ENCODE assay signal across 8 cellular contexts in genomic region chr5:181181650-181182565, GRCh38. TPM values are rescaled to one million over a fixed set of nuclear protein-coding genes. Genes with fewer than 3 reads are reported as not detected.
A peak's percentile ranks its signal among the peaks of the same experiment; 100 is the strongest.
DNase-seq lines count a peak whose midpoint lies in the region; ATAC-seq, FAIRE-seq and TF ChIP-seq lines count a peak whose summit lies in the region.

No MANE protein-coding gene starts in this region.

- H3K27ac ChIP-seq in brain microvascular endothelial cell (no peak overlapping the region), liver (ENCODE audit: low read depth in 1 of 2, low read length in 2 of 2) (no peak overlapping the region)

- TF ChIP-seq CTCF in GM13976 (IDR thresholded peaks at IDR 0.05; ENCODE audit: borderline replicate concordance, control extremely low read depth, extremely low read depth, insufficient read depth, missing control alignments) (peak; percentile 79), brain microvascular endothelial cell (IDR thresholded peaks at IDR 0.05; ENCODE audit: low read depth, low read length, missing control alignments) (peak; percentile 86), liver (IDR thresholded peaks at IDR 0.05; ENCODE audit: low read depth, low read length, missing input control) (peak; percentile 70)

- H3K9ac ChIP-seq in liver (ENCODE audit: low read depth in 1 of 2, low read length in 2 of 2), result no peak overlapping the region

- peak; percentile 92 to 94 for TF ChIP-seq RAD21 in liver (IDR thresholded peaks at IDR 0.05)

- WGBS in liver, result 41% methylated on average over 25 of the region's 25 CpGs

- DNase-seq in GM13976 (ENCODE audit: low spot score) (peak; percentile 77), RPMI7951 (ENCODE audit: low read depth) (peak; percentile 74), brain microvascular endothelial cell (no peak), urothelium cell line (ENCODE audit: low spot score) (peak; percentile 66), germinal center (ENCODE audit: low spot score) (no peak), midbrain (lab: John Stamatoyannopoulos, UW) (no peak)

- H3K4me3 ChIP-seq in brain microvascular endothelial cell (ENCODE audit: low read depth, low read length) (no peak overlapping the region), liver (ENCODE audit: low read depth in 1 of 3, low read length in 3 of 3) (no peak overlapping the region)

- FAIRE-seq in urothelium cell line (lab: Jason Lieb, UNC), result no peak

- H3K36me3 ChIP-seq in brain microvascular endothelial cell (replicated peaks) (no peaks in the 10 kb centered on the region), liver (ENCODE audit: control insufficient read depth in 4 of 4, insufficient read depth in 3 of 4, low read depth in 1 of 4, low read length in 3 of 4) (no peaks in the 10 kb centered on the region)

- H3K27me3 ChIP-seq in brain microvascular endothelial cell (replicated peaks), result no peaks in the 10 kb centered on the region
- no peaks in the 10 kb centered on the region for H3K27me3 ChIP-seq in liver (ENCODE audit: control insufficient read depth in 4 of 4, insufficient read depth in 4 of 4, low read length in 3 of 4)

- no peaks in the 10 kb centered on the region for H3K9me3 ChIP-seq in liver (ENCODE audit: control insufficient read depth in 4 of 4, low read length in 3 of 4)

- ATAC-seq in HG02798 (IDR thresholded peaks at IDR 0.05; ENCODE audit: poor library complexity, unreplicated experiment), result peak; percentile 68

- peaks cover 0 to 11% (median 0%) of the 10 kb centered on the region in 4 donors for H3K4me1 ChIP-seq in liver (ENCODE audit: control insufficient read depth in 4 of 4, insufficient read depth in 4 of 4, low read length in 3 of 4)

- in situ Hi-C loops in GM13976 (cut with MboI; ENCODE audit: low sequenced_read_pairs, unreplicated experiment) (no loop called here), brain microvascular endothelial cell (cut with HindIII; ENCODE audit: low pct_ligation_motif_present, low sequenced_read_pairs) (no loop called here)

TF ChIP-seq in liver, 16 proteins besides CTCF, POLR2A, EP300 and RAD21:
- TF ChIP-seq GABPA (IDR thresholded peaks at IDR 0.05 in 1 of 2, conservative IDR thresholded peaks at IDR 0.05 in 1 of 2) (no peak), REST (IDR thresholded peaks at IDR 0.05) (no peak), HNF4A (conservative IDR thresholded peaks at IDR 0.05) (no peak), EGR1 (IDR thresholded peaks at IDR 0.05; ENCODE audit: low read depth in 2 of 2) (no peak), FOXA2 (IDR thresholded peaks at IDR 0.05) (no peak), NR2F2 (IDR thresholded peaks at IDR 0.05) (no peak), ZBTB33 (IDR thresholded peaks at IDR 0.05) (no peak)

RNA-seq across cellular contexts. Expression of gene TRIM7, which starts 23.1 kb away (rescaled TPM):
- 16.1 and 20.6 TPM in 2 replicates for total RNA-seq in RPMI7951 (2014; rRNA removed; shearing (Covaris generic))
- under 1 TPM in 1 of 2 donors, not detected in 1; 0.50 TPM for total RNA-seq in liver
- under 1 TPM; 0.10 to 0.14 TPM for polyA plus RNA-seq in liver

RNA-seq across cellular contexts. Expression of gene OR2V2, which starts 34.5 kb away (rescaled TPM):
- total RNA-seq in RPMI7951 (2014; rRNA removed; shearing (Covaris generic)), result not detected in 2 replicates
- total RNA-seq in liver, result not detected
- not detected for polyA plus RNA-seq in liver

RNA-seq across cellular contexts. Expression of gene TRIM41, which starts 41.2 kb away (rescaled TPM):
- total RNA-seq in RPMI7951 (2014; rRNA removed; shearing (Covaris generic)), result 4.9 and 5.9 TPM in 2 replicates
- 10 to 100 TPM in 1 of 2 donors, 1 to 10 TPM in 1; 9.6 to 12.3 TPM for total RNA-seq in liver
- 10 to 100 TPM in 1 of 2 donors, 1 to 10 TPM in 1; 2.8 to 14.1 TPM for polyA plus RNA-seq in liver

RNA-seq across cellular contexts. Expression of gene OR2V1, which starts 50.9 kb away (rescaled TPM):
- total RNA-seq in RPMI7951 (2014; rRNA removed; shearing (Covaris generic)), result not detected in 2 replicates
- total RNA-seq in liver, result not detected
- not detected for polyA plus RNA-seq in liver

Comparison
In these comparisons a context has a peak if more than half of its experiments do, and no peak if none do; other contexts are left out.
1. DNase-seq: peak in GM13976 (single experiment), RPMI7951 (single experiment) and urothelium cell line (single experiment); none in brain microvascular endothelial cell (single experiment), germinal center (single experiment) and midbrain (single experiment).
2. RNA of gene TRIM7, which starts 23.1 kb away (total RNA-seq): 16.1 to 20.6 TPM in RPMI7951; 0.50 TPM in liver; every median in the first group is over 10 times any median in the second.
3. Peak in every context shown above with its lines, with median percentiles within 50 percentile points of each other: CTCF ChIP-seq.